ENCODE assay signal across 22 cellular contexts in genomic region chr9:70031141-70031545, GRCh38. TPM values are rescaled to one million over a fixed set of nuclear protein-coding genes. Genes with fewer than 3 reads are reported as not detected.
DNase-seq lines count a peak whose midpoint lies in the region; ATAC-seq and TF ChIP-seq lines count a peak whose summit lies in the region.
"Had no signal": no experiment of that assay in that cellular context is flagged by ENCODE, and none has a peak within 500 bp of the region (broad histone marks: within the 10 kb centered on the region; RNA-seq: fewer than 3 reads in every experiment).

No MANE protein-coding gene starts in this region.

- H2BK5ac ChIP-seq in mesenchymal stem cell (ENCODE audit: low read depth, low read length, poor library complexity, severe bottlenecking), result no peak overlapping the region

- H3K9ac ChIP-seq in mammary epithelial cell (ENCODE audit: insufficient read depth, low read length) (no peak overlapping the region), mesenchymal stem cell (ENCODE audit: low read length) (no peak overlapping the region)

- H3K79me2 ChIP-seq in mammary epithelial cell (ENCODE audit: insufficient read depth, low read length), result no peaks in the 10 kb centered on the region

- no peak overlapping the region for H3K4ac ChIP-seq in mesenchymal stem cell (ENCODE audit: low read depth in 1 of 2, low read length in 2 of 2)

- 0% methylated on average over 1 of the region's 1 CpG for WGBS in mammary epithelial cell (ENCODE audit: low coverage, missing lambda C conversion rate)
- WGBS in mesenchymal stem cell, result 20% methylated on average over 1 of the region's 1 CpG

- H2BK12ac ChIP-seq in mesenchymal stem cell (ENCODE audit: low read length in 2 of 2), result no peak overlapping the region

- H3K4me3 ChIP-seq in mammary epithelial cell (replicated peaks in 1 of 3; ENCODE audit: insufficient read depth in 1 of 3, low read depth in 2 of 3, low read length in 3 of 3) (no peak overlapping the region), mesenchymal stem cell (ENCODE audit: insufficient read depth in 1 of 2, low read depth in 1 of 2, low read length in 2 of 2) (no peak overlapping the region), lower lobe of right lung (no peak overlapping the region), HAP-1 (no peak overlapping the region)
- H3K4me3 ChIP-seq: adrenal gland, gastrocnemius medialis, sigmoid colon had no signal

- no peak overlapping the region for H2AFZ ChIP-seq in mammary epithelial cell (ENCODE audit: low read depth, low read length)
- no peak overlapping the region for H2AFZ ChIP-seq in mesenchymal stem cell (ENCODE audit: low read depth, low read length)

- H3K36me3 ChIP-seq in mammary epithelial cell (ENCODE audit: insufficient read depth, low read length), result no peaks in the 10 kb centered on the region
- H3K36me3 ChIP-seq in mesenchymal stem cell (ENCODE audit: control insufficient read depth in 1 of 2, insufficient read depth in 2 of 2, low read depth in 1 of 2, low read length in 2 of 2), result no peaks in the 10 kb centered on the region
- H3K36me3 ChIP-seq in lower lobe of right lung, result no peaks in the 10 kb centered on the region
- no peaks in the 10 kb centered on the region for H3K36me3 ChIP-seq in HAP-1 (replicated peaks)
- H3K36me3 ChIP-seq: adrenal gland, gastrocnemius medialis, sigmoid colon had no signal

- CTCF ChIA-PET in mammary epithelial cell (lab: Charles Lee; ENCODE audit: low non-redundant PET), result no interaction called here

- H4K8ac ChIP-seq in mesenchymal stem cell (ENCODE audit: low read length), result no peak overlapping the region

- DNase-seq in EH (ENCODE audit: low read depth) (peak; percentile 58), M059J (ENCODE audit: low read depth) (peak; percentile 91), mammary epithelial cell (peak; percentile 84), mesenchymal stem cell (peak; percentile 24), SHP77 (lab: John Stamatoyannopoulos, UW) (no peak), lower lobe of right lung (no peak), HAP-1 (ENCODE audit: low spot score in 2 of 2) (no peak), glomerular visceral epithelial cell (ENCODE audit: extremely low spot score) (no peak)
- DNase-seq: activated effector memory CD4-positive, alpha-beta T cell treated with Interleukin-2 at 50 U/mL for 16 hours; adrenal gland; cerebellar nuclear complex; gastrocnemius medialis; GDM1; left ventricle myocardium superior; NCI-H1694 treated with DMSO at 0.1 percent for 48 hours; occipital lobe; sigmoid colon; stimulated activated CD4-positive, alpha-beta T cell treated with anti-CD3 and anti-CD28 coated beads, Interleukin-2, amount 100 ng/mL, for 48 hours had no signal

- H2AK5ac ChIP-seq in mesenchymal stem cell (ENCODE audit: low read length, severe bottlenecking), result no peak overlapping the region

- H3K27ac ChIP-seq in mammary epithelial cell (ENCODE audit: insufficient read depth, low read depth, low read length) (peak overlapping the region; percentile 64), mesenchymal stem cell (ENCODE audit: low read length, poor library complexity, severe bottlenecking) (peak overlapping the region; percentile 54), lower lobe of right lung (no peak overlapping the region)
- H3K27ac ChIP-seq: adrenal gland, gastrocnemius medialis, sigmoid colon had no signal

- BruUV-seq in mammary epithelial cell (replicated peaks; lab: Mats Ljungman, UMichigan), result no TSS peak

- H3K4me1 ChIP-seq in mammary epithelial cell (ENCODE audit: insufficient read depth, low read length) (peaks cover 14% of the 10 kb centered on the region), mesenchymal stem cell (ENCODE audit: control insufficient read depth, insufficient read depth, low read depth, low read length) (peaks cover 2% of the 10 kb centered on the region), lower lobe of right lung (no peaks in the 10 kb centered on the region), HAP-1 (no peaks in the 10 kb centered on the region; the same call in 1 of the 2 replicates)
- H3K4me1 ChIP-seq: adrenal gland, gastrocnemius medialis had no signal

- H3K14ac ChIP-seq in mesenchymal stem cell (ENCODE audit: low read length in 2 of 2), result no peak overlapping the region

- ATAC-seq in lower lobe of right lung, result no peak
- ATAC-seq: activated CD4-positive, CD25-positive, alpha-beta regulatory T cell treated with anti-CD3 and anti-CD28 coated beads, Interleukin-2, amount 50 U/mL, for 24 hours; gastrocnemius medialis; left ventricle myocardium superior had no signal

- intact Hi-C loops in mammary epithelial cell (cut with micrococcal nuclease), result no loop called here
- intact Hi-C loops in lower lobe of right lung (cut with DNase I), result no loop called here

- no peak overlapping the region for H4K91ac ChIP-seq in mesenchymal stem cell (ENCODE audit: low read length)

- dilution Hi-C loops in mammary epithelial cell (cut with HindIII; ENCODE audit: low sequenced_read_pairs), result no loop called here

- H2BK15ac ChIP-seq in mesenchymal stem cell (ENCODE audit: low read depth, poor library complexity, severe bottlenecking), result no peak overlapping the region

- no peak overlapping the region for H3K23ac ChIP-seq in mesenchymal stem cell (ENCODE audit: low read length in 2 of 2)

- no peaks in the 10 kb centered on the region for H3K79me1 ChIP-seq in mesenchymal stem cell (replicated peaks; ENCODE audit: low read length, poor library complexity, severe bottlenecking)

- H2BK120ac ChIP-seq in mesenchymal stem cell (ENCODE audit: low read depth, low read length), result no peak overlapping the region

- H3K27me3 ChIP-seq in mammary epithelial cell (ENCODE audit: insufficient read depth, low read length) (no peaks in the 10 kb centered on the region), mesenchymal stem cell (ENCODE audit: control insufficient read depth in 1 of 2, insufficient read depth in 1 of 2, low read length in 2 of 2) (no peaks in the 10 kb centered on the region), lower lobe of right lung (ENCODE audit: low read depth) (no peaks in the 10 kb centered on the region), HAP-1 (ENCODE audit: low read depth) (no peaks in the 10 kb centered on the region)
- H3K27me3 ChIP-seq: adrenal gland, gastrocnemius medialis, sigmoid colon had no signal

- in situ Hi-C loops in mammary epithelial cell (cut with MboI; ENCODE audit: low sequenced_read_pairs in 2 of 2), result no loop called here
- in situ Hi-C loops in HAP-1 (cut with MboI; ENCODE audit: low sequenced_read_pairs), result no loop called here

- no peaks in the 10 kb centered on the region for H4K20me1 ChIP-seq in mammary epithelial cell (ENCODE audit: insufficient read depth, low read length)

- no peak overlapping the region for H3K4me2 ChIP-seq in mammary epithelial cell (ENCODE audit: insufficient read depth, low read depth, low read length)
- no peak overlapping the region for H3K4me2 ChIP-seq in mesenchymal stem cell (ENCODE audit: low read length, poor library complexity, severe bottlenecking)

- no peak for TF ChIP-seq CTCF in mammary epithelial cell (conservative IDR thresholded peaks at IDR 0.05 in 1 of 2, IDR thresholded peaks at IDR 0.05 in 1 of 2; ENCODE audit: extremely low read depth in 1 of 2, insufficient read depth in 1 of 2, low read depth in 1 of 2, low read length in 2 of 2)
- no peak for TF ChIP-seq CTCF in lower lobe of right lung (IDR thresholded peaks at IDR 0.05)

- H3K18ac ChIP-seq in mesenchymal stem cell (ENCODE audit: low read depth in 1 of 2, low read length in 2 of 2), result no peak overlapping the region

- H3K9me3 ChIP-seq in mammary epithelial cell (replicated peaks; ENCODE audit: insufficient read depth, low read length) (no peaks in the 10 kb centered on the region), mesenchymal stem cell (ENCODE audit: control insufficient read depth, low read length) (no peaks in the 10 kb centered on the region), lower lobe of right lung (no peaks in the 10 kb centered on the region), HAP-1 (no peaks in the 10 kb centered on the region)
- H3K9me3 ChIP-seq: adrenal gland, gastrocnemius medialis, sigmoid colon had no signal

RNA-seq across cellular contexts. Expression of gene MAMDC2, which starts 12.5 kb away (rescaled TPM):
- total RNA-seq in M059J (2014; rRNA removed; shearing (Covaris generic)), result 3.4 and 4.9 TPM in 2 replicates
- total RNA-seq in mammary epithelial cell, result 10 to 100 TPM in 1 of 2 donors, 1 to 10 TPM in 1; 8.3 to 33.5 TPM
- polyA plus RNA-seq in mammary epithelial cell, result 10.9 TPM
- polyA minus RNA-seq in mammary epithelial cell, result 13.5 TPM
- 3.3 TPM for polyA plus RNA-seq in mesenchymal stem cell (2013, experiment 1 of 2)
- polyA plus RNA-seq in mesenchymal stem cell (2013, experiment 2 of 2), result 3.3 TPM
- 35.1 TPM for total RNA-seq in lower lobe of right lung
- total RNA-seq: activated CD8-positive, alpha-beta memory T cell treated with anti-CD3 and anti-CD28 coated beads for 36 hours; NCI-H460; T-helper 2 cell treated with Interferon-gamma antibody and Interleukin-4, amounts not matched to agents 100 ng/mL and 5 ng/mL, for 36 hours had no signal

Comparison
In these comparisons a context has a peak if more than half of its experiments do, and no peak if none do; other contexts are left out.
1. DNase-seq: peak in EH (single experiment), M059J (single experiment), mammary epithelial cell (single experiment) and mesenchymal stem cell (single experiment); none in SHP77 (0 of 2), lower lobe of right lung (single experiment), HAP-1 (0 of 2) and glomerular visceral epithelial cell (single experiment).